1 cellular context compared by ENCODE assay signal in the genomic region with DNA sequence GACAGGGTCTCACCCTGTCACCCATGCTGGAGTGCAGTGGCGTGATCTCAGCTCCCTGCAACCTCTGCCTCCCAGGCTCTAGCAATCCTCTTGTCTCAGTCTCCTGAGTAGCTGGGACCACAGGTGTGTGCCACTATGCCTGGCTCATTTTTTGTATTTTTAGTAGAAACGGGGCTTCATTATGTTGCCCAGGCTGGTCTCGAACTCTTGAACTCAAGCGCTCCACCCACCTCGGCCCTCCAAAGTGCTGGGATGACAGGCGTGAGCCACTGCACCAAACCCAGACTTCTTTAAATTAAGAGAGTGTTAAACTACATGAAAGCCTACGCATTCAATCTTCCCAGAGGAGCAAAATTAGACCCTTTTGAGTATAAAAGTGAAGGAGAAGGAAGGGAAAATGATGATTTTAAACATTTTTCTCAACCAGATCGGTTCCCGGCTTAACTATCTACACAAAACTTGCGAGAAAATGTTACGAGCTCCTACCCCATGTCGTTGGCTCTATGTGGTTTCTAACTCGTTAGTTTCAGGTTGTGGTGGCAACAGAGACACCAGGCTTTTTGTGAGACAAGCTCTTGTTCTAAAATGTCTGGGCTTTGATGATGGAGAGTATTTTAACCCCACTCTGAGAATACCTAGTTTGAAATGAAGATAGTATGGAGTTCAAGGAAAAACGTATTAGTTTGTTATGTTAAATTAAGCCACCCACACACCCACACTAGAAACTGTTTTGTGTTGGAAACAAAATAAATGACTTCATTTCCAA.
TF ChIP-seq lines count a peak whose summit lies in the region.

No MANE protein-coding gene starts in this region.

TF ChIP-seq in HEK293T, 16 proteins besides CTCF, POLR2A, EP300 and RAD21 (continued from another document):
- no peak for TF ChIP-seq SP1 (IDR thresholded peaks at IDR 0.05)
- TF ChIP-seq FOXK2 (IDR thresholded peaks at IDR 0.05) = no peak
- TF ChIP-seq BHLHE40 (IDR thresholded peaks at IDR 0.05; ENCODE audit: borderline replicate concordance) = no peak
